Comparison of ENCODE assay signal across 16 cellular contexts in genomic region chr9:116992870-116993269, GRCh38.
DNase-seq lines count a peak whose midpoint lies in the region; ATAC-seq, FAIRE-seq and TF ChIP-seq lines count a peak whose summit lies in the region.
"Had no signal": no experiment of that assay in that cellular context is flagged by ENCODE, and none has a peak within 500 bp of the region (broad histone marks: within the 10 kb centered on the region; RNA-seq: fewer than 3 reads in every experiment).

No MANE protein-coding gene starts in this region.

- no peaks in the 10 kb centered on the region for H3K79me1 ChIP-seq in mesenchymal stem cell (replicated peaks; ENCODE audit: low read length, poor library complexity, severe bottlenecking)

- H3K14ac ChIP-seq in mesenchymal stem cell (ENCODE audit: low read length in 2 of 2): no peak overlapping the region

- no peak overlapping the region for H2AK5ac ChIP-seq in mesenchymal stem cell (ENCODE audit: low read length, severe bottlenecking)

- no peak overlapping the region for H2BK5ac ChIP-seq in mesenchymal stem cell (ENCODE audit: low read depth, low read length, poor library complexity, severe bottlenecking)

- H2BK15ac ChIP-seq in mesenchymal stem cell (ENCODE audit: low read depth, poor library complexity, severe bottlenecking): no peak overlapping the region

- BruUV-seq in GM12878 (replicated peaks; lab: Mats Ljungman, UMichigan): no TSS peak

- SMC1A ChIA-PET in GM12878 (lab: Charles Lee; ENCODE audit: uncharacterized antibody, unreplicated experiment): no interaction called here

- TF ChIP-seq EP300 in GM12878 (IDR thresholded peaks at IDR 0.05; ENCODE audit: borderline replicate concordance in 1 of 2, control insufficient read depth in 1 of 2, low read depth in 2 of 2, low read length in 2 of 2): no peak

- H3F3A ChIP-seq in GM23248 (ENCODE audit: insufficient read depth): no peaks in the 10 kb centered on the region

- H3K27me3 ChIP-seq in GM23248 (replicated peaks; ENCODE audit: insufficient read depth) (no peaks in the 10 kb centered on the region), GM12878 (replicated peaks in 1 of 2; ENCODE audit: control insufficient read depth in 2 of 2, insufficient read depth in 2 of 2, low read length in 1 of 2) (no peaks in the 10 kb centered on the region), mesenchymal stem cell (ENCODE audit: control insufficient read depth in 1 of 2, insufficient read depth in 1 of 2, low read length in 2 of 2) (no peaks in the 10 kb centered on the region)

- TF ChIP-seq RAD21 in GM12878 (IDR thresholded peaks at IDR 0.05; ENCODE audit: insufficient read depth, low read depth, low read length): no peak

- H3K9ac ChIP-seq in GM23248 (no peak overlapping the region), GM12878 (ENCODE audit: control insufficient read depth, insufficient read depth, low read length) (no peak overlapping the region), mesenchymal stem cell (ENCODE audit: low read length) (no peak overlapping the region)

- H3K9me3 ChIP-seq in GM23248 (ENCODE audit: low read depth) (no peaks in the 10 kb centered on the region), GM12878 (replicated peaks; ENCODE audit: control insufficient read depth, insufficient read depth, low read length) (no peaks in the 10 kb centered on the region), mesenchymal stem cell (ENCODE audit: control insufficient read depth, low read length) (no peaks in the 10 kb centered on the region)

- RAD21 ChIA-PET in GM12878 (lab: Charles Lee; ENCODE audit: unreplicated experiment): no interaction called here

- no peaks in the 10 kb centered on the region for H3K79me2 ChIP-seq in GM23248 (ENCODE audit: insufficient read depth)
- H3K79me2 ChIP-seq in GM12878 (ENCODE audit: control insufficient read depth, insufficient read depth, low read length): no peaks in the 10 kb centered on the region

- H3K4me3 Mint-ChIP-seq in activated T-helper 2 cell treated with anti-CD3 and anti-CD28 coated beads, Interferon-gamma antibody, Interleukin-2, Interleukin-4, amounts not matched to agents 10 μg/mL and 5 μg/mL and 100 μg/mL, durations not matched to agents 14 hours and 24 hours and 36 hours (ENCODE audit: low read depth): no peak overlapping the region
- H3K4me3 Mint-ChIP-seq: CD4-positive, alpha-beta memory T cell had no signal

- H4K20me1 ChIP-seq in GM23248 (ENCODE audit: insufficient read depth) (no peaks in the 10 kb centered on the region), GM12878 (ENCODE audit: control insufficient read depth, insufficient read depth) (no peaks in the 10 kb centered on the region)

- H3K4me2 ChIP-seq in GM23248 (ENCODE audit: unreplicated experiment) (no peak overlapping the region), GM12878 (ENCODE audit: control insufficient read depth, insufficient read depth) (no peak overlapping the region), mesenchymal stem cell (ENCODE audit: low read length, poor library complexity, severe bottlenecking) (no peak overlapping the region)

- H2BK120ac ChIP-seq in mesenchymal stem cell (ENCODE audit: low read depth, low read length): no peak overlapping the region

- H3K36me3 Mint-ChIP-seq in activated T-helper 2 cell treated with anti-CD3 and anti-CD28 coated beads, Interferon-gamma antibody, Interleukin-2, Interleukin-4, amounts not matched to agents 10 μg/mL and 5 μg/mL and 100 μg/mL, durations not matched to agents 14 hours and 24 hours and 36 hours (ENCODE audit: low read depth): no peaks in the 10 kb centered on the region
- H3K36me3 Mint-ChIP-seq: CD4-positive, alpha-beta memory T cell had no signal

- CTCF ChIA-PET in GM12878 (lab: Yijun Ruan, JAX): no interaction called here

- no peaks in the 10 kb centered on the region for H3K36me3 ChIP-seq in GM23248 (ENCODE audit: low read depth)
- H3K36me3 ChIP-seq in GM12878 (ENCODE audit: control insufficient read depth in 2 of 2, insufficient read depth in 2 of 2, low read length in 1 of 2): no peaks in the 10 kb centered on the region
- no peaks in the 10 kb centered on the region for H3K36me3 ChIP-seq in mesenchymal stem cell (ENCODE audit: control insufficient read depth in 1 of 2, insufficient read depth in 2 of 2, low read depth in 1 of 2, low read length in 2 of 2)

- H3K9me2 ChIP-seq in GM23248 (ENCODE audit: insufficient read depth): no peaks in the 10 kb centered on the region

- H2BK12ac ChIP-seq in mesenchymal stem cell (ENCODE audit: low read length in 2 of 2): no peak overlapping the region

- H3K4me3 ChIP-seq in GM23248: no peak overlapping the region
- no peak overlapping the region for H3K4me3 ChIP-seq in GM12878
- H3K4me3 ChIP-seq in mesenchymal stem cell (ENCODE audit: insufficient read depth in 1 of 2, low read depth in 1 of 2, low read length in 2 of 2): no peak overlapping the region

- TF ChIP-seq CTCF in GM12878 (IDR thresholded peaks at IDR 0.05 in 2 of 3, conservative IDR thresholded peaks at IDR 0.05 in 1 of 3; ENCODE audit: control insufficient read depth in 2 of 3, extremely low read depth in 1 of 3, insufficient read depth in 1 of 3, low read depth in 3 of 3, low read length in 3 of 3): no peak

- no peak overlapping the region for H3K18ac ChIP-seq in mesenchymal stem cell (ENCODE audit: low read depth in 1 of 2, low read length in 2 of 2)

- no peak overlapping the region for H3K23ac ChIP-seq in mesenchymal stem cell (ENCODE audit: low read length in 2 of 2)

- FAIRE-seq in GM12878 (lab: Jason Lieb, UNC): no peak
- FAIRE-seq: GM12891, H1 had no signal

- H3K27ac Mint-ChIP-seq in activated T-helper 2 cell treated with anti-CD3 and anti-CD28 coated beads, Interferon-gamma antibody, Interleukin-2, Interleukin-4, amounts not matched to agents 10 μg/mL and 5 μg/mL and 100 μg/mL, durations not matched to agents 14 hours and 24 hours and 36 hours: no peak overlapping the region
- H3K27ac Mint-ChIP-seq: CD4-positive, alpha-beta memory T cell had no signal

- 16 to 38% methylated on average over 2 of the region's 2 CpGs for WGBS in GM23248 (ENCODE audit: low coverage in 1 of 2, low lambda C conversion rate in 2 of 2, missing lambda C conversion rate in 2 of 2), 2 experiments
- 0% methylated on average over 2 of the region's 2 CpGs for WGBS in GM12878 (ENCODE audit: insufficient coverage, insufficient replicate concordance, low lambda C conversion rate, missing lambda C conversion rate)
- WGBS in mesenchymal stem cell: 48% methylated on average over 2 of the region's 2 CpGs

- H3K9me3 Mint-ChIP-seq in activated T-helper 2 cell treated with anti-CD3 and anti-CD28 coated beads, Interferon-gamma antibody, Interleukin-2, Interleukin-4, amounts not matched to agents 10 μg/mL and 5 μg/mL and 100 μg/mL, durations not matched to agents 14 hours and 24 hours and 36 hours: no peaks in the 10 kb centered on the region

- H3K4me1 ChIP-seq in GM23248 (ENCODE audit: insufficient read depth) (no peaks in the 10 kb centered on the region), GM12878 (ENCODE audit: control insufficient read depth, insufficient read depth, low read length) (no peaks in the 10 kb centered on the region), mesenchymal stem cell (ENCODE audit: control insufficient read depth, insufficient read depth, low read depth, low read length) (peaks cover 2% of the 10 kb centered on the region)

- TF ChIP-seq POLR2A in GM12878 (IDR thresholded peaks at IDR 0.05; ENCODE audit: low read depth, low read length): no peak

- no peak overlapping the region for H3K4ac ChIP-seq in mesenchymal stem cell (ENCODE audit: low read depth in 1 of 2, low read length in 2 of 2)

- POLR2A ChIA-PET in GM12878 (lab: Charles Lee): no interaction called here

- H2AFZ ChIP-seq in GM23248 (no peak overlapping the region), GM12878 (ENCODE audit: control insufficient read depth, low read depth, low read length) (no peak overlapping the region), mesenchymal stem cell (ENCODE audit: low read depth, low read length) (no peak overlapping the region)

- H4K91ac ChIP-seq in mesenchymal stem cell (ENCODE audit: low read length): no peak overlapping the region

- DNase-seq in CD1c-positive myeloid dendritic cell (ENCODE audit: extremely low spot score) (peak; percentile 23), GM23248 (peak; percentile 15), GM12878 (ENCODE audit: low read depth, low spot score) (no peak), mesenchymal stem cell (peak; percentile 35), MV-4-11 (lab: John Stamatoyannopoulos, UW) (no peak), A172 (ENCODE audit: low spot score) (no peak)
- no peak for DNase-seq in activated T-helper 2 cell treated with anti-CD3 and anti-CD28 coated beads, Interferon-gamma antibody, Interleukin-2, Interleukin-4, amounts not matched to agents 10 μg/mL and 5 μg/mL and 100 μg/mL, durations not matched to agents 14 hours and 24 hours and 36 hours (ENCODE audit: low spot score)
- DNase-seq: AML-193; C1 segment of cervical spinal cord; CD4-positive, alpha-beta memory T cell; DND-41; HCEC 1CT; Karpas-422 had no signal

- intact Hi-C loops in GM12878 (cut with micrococcal nuclease; ENCODE audit: unreplicated experiment): no loop called here
- intact Hi-C loops in activated T-helper 2 cell treated with anti-CD3 and anti-CD28 coated beads, Interferon-gamma antibody, Interleukin-2, Interleukin-4, amounts not matched to agents 10 μg/mL and 5 μg/mL and 100 μg/mL, durations not matched to agents 14 hours and 24 hours and 36 hours (cut with micrococcal nuclease): no loop called here

- no peak overlapping the region for H3K27ac ChIP-seq in GM23248
- no peak overlapping the region for H3K27ac ChIP-seq in GM12878 (ENCODE audit: control insufficient read depth, insufficient read depth)
- H3K27ac ChIP-seq in mesenchymal stem cell (ENCODE audit: low read length, poor library complexity, severe bottlenecking): no peak overlapping the region

- H3K27me3 Mint-ChIP-seq in activated T-helper 2 cell treated with anti-CD3 and anti-CD28 coated beads, Interferon-gamma antibody, Interleukin-2, Interleukin-4, amounts not matched to agents 10 μg/mL and 5 μg/mL and 100 μg/mL, durations not matched to agents 14 hours and 24 hours and 36 hours (ENCODE audit: low read depth): no peaks in the 10 kb centered on the region
- H3K27me3 Mint-ChIP-seq: CD4-positive, alpha-beta memory T cell had no signal

- in situ Hi-C loops in GM23248 (cut with MboI): no loop called here
- in situ Hi-C loops in GM12878 (cut with MboI): no loop called here

- no peak overlapping the region for H4K8ac ChIP-seq in mesenchymal stem cell (ENCODE audit: low read length)

- ATAC-seq in GM12878 (no peak), HG02981 (IDR thresholded peaks at IDR 0.05; ENCODE audit: unreplicated experiment) (no peak)

- no peaks in the 10 kb centered on the region for H3K4me1 Mint-ChIP-seq in activated T-helper 2 cell treated with anti-CD3 and anti-CD28 coated beads, Interferon-gamma antibody, Interleukin-2, Interleukin-4, amounts not matched to agents 10 μg/mL and 5 μg/mL and 100 μg/mL, durations not matched to agents 14 hours and 24 hours and 36 hours (ENCODE audit: low read depth)
- H3K4me1 Mint-ChIP-seq: CD4-positive, alpha-beta memory T cell had no signal

TF ChIP-seq in GM12878, 131 proteins besides CTCF, POLR2A, EP300 and RAD21:
- TF ChIP-seq ATF7 (IDR thresholded peaks at IDR 0.05; ENCODE audit: low read depth) (peak; percentile 80), ZNF217 (IDR thresholded peaks at IDR 0.05) (no peak)

Comparison
In these comparisons a context has a peak if more than half of its experiments do, and no peak if none do; other contexts are left out.
1. DNase-seq: peak in CD1c-positive myeloid dendritic cell (single experiment), GM23248 (single experiment) and mesenchymal stem cell (single experiment); none in GM12878 (single experiment), activated T-helper 2 cell treated with anti-CD3 and anti-CD28 coated beads, Interferon-gamma antibody, Interleukin-2, Interleukin-4, amounts not matched to agents 10 μg/mL and 5 μg/mL and 100 μg/mL, durations not matched to agents 14 hours and 24 hours and 36 hours (single experiment), MV-4-11 (single experiment) and A172 (single experiment).